ENCODE assay signal across 16 cellular contexts in the genomic region with DNA sequence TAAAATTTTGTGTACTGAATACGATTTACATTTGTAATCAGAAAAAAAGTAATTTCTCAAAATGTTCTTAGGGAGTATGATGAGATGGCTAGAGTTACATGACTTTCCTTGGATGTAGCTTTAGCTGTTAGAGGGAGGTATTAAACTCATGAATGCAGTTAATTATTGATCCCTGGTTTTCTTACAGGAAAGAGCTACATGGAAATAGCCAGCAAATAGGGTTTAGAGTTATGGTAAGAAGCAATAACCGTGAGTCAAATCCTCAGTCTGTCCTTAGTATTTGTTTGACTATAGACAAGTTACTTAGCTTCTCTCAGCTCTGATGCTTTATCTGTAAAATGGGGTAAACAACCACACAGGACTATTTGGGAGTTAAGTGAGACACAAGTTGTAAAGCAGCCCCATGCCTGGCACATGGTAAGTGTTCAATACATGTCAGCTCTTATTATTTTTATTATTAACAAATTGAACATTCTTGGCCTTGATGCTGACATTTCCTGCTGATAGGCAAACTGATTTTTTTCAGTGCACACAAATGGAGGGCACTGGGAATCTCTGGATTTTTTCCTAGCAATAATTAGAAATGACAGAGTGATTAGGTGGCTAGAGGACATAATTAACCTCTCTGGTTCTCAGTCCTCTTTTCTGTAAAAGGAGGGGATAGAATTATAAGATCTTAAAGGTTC.
DNase-seq lines count a peak whose midpoint lies in the region; ATAC-seq, FAIRE-seq and TF ChIP-seq lines count a peak whose summit lies in the region.
"Had no signal": no experiment of that assay in that cellular context is flagged by ENCODE, and none has a peak within 500 bp of the region (broad histone marks: within the 10 kb centered on the region; RNA-seq: fewer than 3 reads in every experiment).

No MANE protein-coding gene starts in this region.

- ATAC-seq in SK-N-SH treated with all-trans-retinoic acid at 6 μM for 48 hours: peak; percentile 31; the same call in 1 of the 3 replicates

- no peaks in the 10 kb centered on the region for H3K27me3 ChIP-seq in sigmoid colon

- H3K27ac ChIP-seq in substantia nigra (ENCODE audit: low read depth, low read length, poor library complexity, severe bottlenecking): peak overlapping the region; percentile 33
- no peak overlapping the region for H3K27ac ChIP-seq in sigmoid colon
- H3K27ac ChIP-seq: C4-2B had no signal

- TF ChIP-seq CTCF in D721Med (IDR thresholded peaks at IDR 0.05; ENCODE audit: insufficient read depth, missing control alignments) (no peak), sigmoid colon (IDR thresholded peaks at IDR 0.05) (no peak)

- no peak for TF ChIP-seq POLR2A in sigmoid colon (IDR thresholded peaks at IDR 0.05)

- TF ChIP-seq EP300 in sigmoid colon (IDR thresholded peaks at IDR 0.05): no peak

- FAIRE-seq in D721Med (lab: Jason Lieb, UNC): peak; percentile 16
- FAIRE-seq: G401.6, GM12891, H1 had no signal

- no peaks in the 10 kb centered on the region for H3K9me3 ChIP-seq in sigmoid colon
- H3K9me3 ChIP-seq: HAP-1 had no signal

- no peak overlapping the region for H3K4me3 ChIP-seq in sigmoid colon
- H3K4me3 ChIP-seq: HAP-1 had no signal

- 74 to 77% methylated on average over 2 of the region's 2 CpGs for WGBS in sigmoid colon, 2 donors

- intact Hi-C loops in sigmoid colon (cut with DNase I): no loop called here

- DNase-seq in D721Med (ENCODE audit: insufficient read length, low spot score): no peak
- peak; percentile 54 for DNase-seq in kidney tubule cell (ENCODE audit: low spot score)
- DNase-seq in substantia nigra (lab: John Stamatoyannopoulos, UW): no peak
- DNase-seq in foreskin melanocyte: no peak
- no peak for DNase-seq in hippocampal formation (lab: John Stamatoyannopoulos, UW)
- DNase-seq in sigmoid colon: no peak
- DNase-seq: CD4-positive, alpha-beta memory T cell; DMS153; DMS79 treated with DMSO at 0.1 percent for 48 hours; EL had no signal

- H3K36me3 ChIP-seq in sigmoid colon: no peaks in the 10 kb centered on the region
- H3K36me3 ChIP-seq: HAP-1 had no signal

- no peaks in the 10 kb centered on the region for H3K4me1 ChIP-seq in sigmoid colon

TF ChIP-seq in SK-N-SH treated with all-trans-retinoic acid at 6 μM for 48 hours, 23 proteins besides CTCF, POLR2A, EP300 and RAD21:
- TF ChIP-seq ZNF8 (CRISPR knock-in tag; IDR thresholded peaks at IDR 0.05): no peak
- no peak for TF ChIP-seq RARB (CRISPR knock-in tag; IDR thresholded peaks at IDR 0.05)
- peak; percentile 71 for TF ChIP-seq ISL1 (CRISPR knock-in tag; IDR thresholded peaks at IDR 0.05)
- no peak for TF ChIP-seq ZFP30 (CRISPR knock-in tag; IDR thresholded peaks at IDR 0.05)
- TF ChIP-seq BACH2 (CRISPR knock-in tag; IDR thresholded peaks at IDR 0.05; ENCODE audit: borderline replicate concordance): no peak
- TF ChIP-seq, protein P1, sequence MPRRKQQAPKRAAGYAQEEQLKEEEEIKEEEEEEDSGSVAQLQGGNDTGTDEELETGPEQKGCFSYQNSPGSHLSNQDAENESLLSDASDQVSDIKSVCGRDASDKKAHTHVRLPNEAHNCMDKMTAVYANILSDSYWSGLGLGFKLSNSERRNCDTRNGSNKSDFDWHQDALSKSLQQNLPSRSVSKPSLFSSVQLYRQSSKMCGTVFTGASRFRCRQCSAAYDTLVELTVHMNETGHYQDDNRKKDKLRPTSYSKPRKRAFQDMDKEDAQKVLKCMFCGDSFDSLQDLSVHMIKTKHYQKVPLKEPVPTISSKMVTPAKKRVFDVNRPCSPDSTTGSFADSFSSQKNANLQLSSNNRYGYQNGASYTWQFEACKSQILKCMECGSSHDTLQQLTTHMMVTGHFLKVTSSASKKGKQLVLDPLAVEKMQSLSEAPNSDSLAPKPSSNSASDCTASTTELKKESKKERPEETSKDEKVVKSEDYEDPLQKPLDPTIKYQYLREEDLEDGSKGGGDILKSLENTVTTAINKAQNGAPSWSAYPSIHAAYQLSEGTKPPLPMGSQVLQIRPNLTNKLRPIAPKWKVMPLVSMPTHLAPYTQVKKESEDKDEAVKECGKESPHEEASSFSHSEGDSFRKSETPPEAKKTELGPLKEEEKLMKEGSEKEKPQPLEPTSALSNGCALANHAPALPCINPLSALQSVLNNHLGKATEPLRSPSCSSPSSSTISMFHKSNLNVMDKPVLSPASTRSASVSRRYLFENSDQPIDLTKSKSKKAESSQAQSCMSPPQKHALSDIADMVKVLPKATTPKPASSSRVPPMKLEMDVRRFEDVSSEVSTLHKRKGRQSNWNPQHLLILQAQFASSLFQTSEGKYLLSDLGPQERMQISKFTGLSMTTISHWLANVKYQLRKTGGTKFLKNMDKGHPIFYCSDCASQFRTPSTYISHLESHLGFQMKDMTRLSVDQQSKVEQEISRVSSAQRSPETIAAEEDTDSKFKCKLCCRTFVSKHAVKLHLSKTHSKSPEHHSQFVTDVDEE (CRISPR knock-in tag; IDR thresholded peaks at IDR 0.05): peak; percentile 72
- no peak for TF ChIP-seq ZC3H10 (CRISPR knock-in tag; IDR thresholded peaks at IDR 0.05)
- TF ChIP-seq OSR1 (CRISPR knock-in tag; IDR thresholded peaks at IDR 0.05): no peak
- no peak for TF ChIP-seq ZNF70 (CRISPR knock-in tag; IDR thresholded peaks at IDR 0.05)
- peak; percentile 74 for TF ChIP-seq TCF4 (CRISPR knock-in tag; IDR thresholded peaks at IDR 0.05; ENCODE audit: borderline replicate concordance)
- TF ChIP-seq SNAI2 (CRISPR knock-in tag; IDR thresholded peaks at IDR 0.05): no peak
- no peak for TF ChIP-seq TOX (CRISPR knock-in tag; IDR thresholded peaks at IDR 0.05; ENCODE audit: borderline replicate concordance)
- no peak for TF ChIP-seq CSDC2 (CRISPR knock-in tag; IDR thresholded peaks at IDR 0.05)
- no peak for TF ChIP-seq ZFP3 (CRISPR knock-in tag; IDR thresholded peaks at IDR 0.05)
- TF ChIP-seq ZNF565 (CRISPR knock-in tag; conservative IDR thresholded peaks at IDR 0.05; ENCODE audit: low read depth): no peak
- TF ChIP-seq, protein P2, sequence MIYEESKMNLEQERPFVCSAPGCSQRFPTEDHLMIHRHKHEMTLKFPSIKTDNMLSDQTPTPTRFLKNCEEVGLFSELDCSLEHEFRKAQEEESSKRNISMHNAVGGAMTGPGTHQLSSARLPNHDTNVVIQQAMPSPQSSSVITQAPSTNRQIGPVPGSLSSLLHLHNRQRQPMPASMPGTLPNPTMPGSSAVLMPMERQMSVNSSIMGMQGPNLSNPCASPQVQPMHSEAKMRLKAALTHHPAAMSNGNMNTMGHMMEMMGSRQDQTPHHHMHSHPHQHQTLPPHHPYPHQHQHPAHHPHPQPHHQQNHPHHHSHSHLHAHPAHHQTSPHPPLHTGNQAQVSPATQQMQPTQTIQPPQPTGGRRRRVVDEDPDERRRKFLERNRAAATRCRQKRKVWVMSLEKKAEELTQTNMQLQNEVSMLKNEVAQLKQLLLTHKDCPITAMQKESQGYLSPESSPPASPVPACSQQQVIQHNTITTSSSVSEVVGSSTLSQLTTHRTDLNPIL (CRISPR knock-in tag; IDR thresholded peaks at IDR 0.05; ENCODE audit: low read depth): no peak
